ENCODE assay signal across 21 cellular contexts in the genomic region with DNA sequence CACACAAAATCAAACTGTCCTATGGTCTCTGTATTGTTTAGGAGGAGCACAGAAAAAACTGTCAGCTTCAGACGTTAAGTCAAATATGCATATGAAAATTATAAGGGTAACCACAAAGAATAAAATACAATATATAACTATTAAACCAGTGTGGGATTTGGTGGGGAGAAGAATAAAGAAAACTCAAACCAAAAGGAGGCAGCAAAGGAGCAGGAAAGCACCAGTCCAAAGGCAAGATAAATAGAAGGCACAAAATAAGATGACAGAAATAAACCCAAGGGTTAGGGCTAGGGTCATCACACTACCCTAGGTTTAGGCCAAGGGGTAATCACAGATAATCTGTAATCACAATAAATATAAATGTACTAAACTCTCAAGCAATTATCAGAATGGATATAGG. TPM values are rescaled to one million over a fixed set of nuclear protein-coding genes. Genes with fewer than 3 reads are reported as not detected.
DNase-seq lines count a peak whose midpoint lies in the region; ATAC-seq and TF ChIP-seq lines count a peak whose summit lies in the region.
"Had no signal": no experiment of that assay in that cellular context is flagged by ENCODE, and none has a peak within 500 bp of the region (broad histone marks: within the 10 kb centered on the region; RNA-seq: fewer than 3 reads in every experiment).

No MANE protein-coding gene starts in this region.

- POLR2A ChIA-PET in AG04450 (lab: Yijun Ruan, JAX) (no interaction called here), PC-3 (lab: Charles Lee; ENCODE audit: unreplicated experiment) (no interaction called here)

- no peak overlapping the region for H3K4ac ChIP-seq in H9 (ENCODE audit: low read depth, low read length)

- no peak overlapping the region for H4K91ac ChIP-seq in H9 (ENCODE audit: insufficient read length, low read depth, low read length)

- H4K20me1 ChIP-seq in H9 (ENCODE audit: control insufficient read depth, insufficient read depth, insufficient read length) = no peaks in the 10 kb centered on the region
- no peaks in the 10 kb centered on the region for H4K20me1 ChIP-seq in PC-3 (ENCODE audit: low read length)
- H4K20me1 ChIP-seq in fibroblast of lung (ENCODE audit: control insufficient read depth, extremely low read depth, insufficient read depth, low read length) = no peaks in the 10 kb centered on the region

- no peaks in the 10 kb centered on the region for H3K9me2 ChIP-seq in PC-3 (replicated peaks; ENCODE audit: low read length)

- DNase-seq in AG04450 (ENCODE audit: low read depth, low spot score) (no peak), H9 (no peak), PC-3 (no peak), fibroblast of lung (ENCODE audit: low read depth in 2 of 2) (no peak), middle frontal gyrus (ENCODE audit: extremely low spot score, low spot score) (no peak), SJCRH30 (no peak), NCI-H2081 (lab: John Stamatoyannopoulos, UW) (no peak), activated T-cell treated with anti-CD3 and anti-CD28 coated beads for 4 hours (no peak)
- DNase-seq: activated CD4-positive, CD25-positive, alpha-beta regulatory T cell treated with anti-CD3 and anti-CD28 coated beads, Interleukin-2, amount 50 U/mL, for 72 hours; adrenal gland; COR-L47; dorsolateral prefrontal cortex; heart right ventricle; NCI-H187 treated with DMSO at 0.1 percent for 48 hours; OCI-M1; SIG-M5; stimulated activated CD4-positive, alpha-beta T cell treated with anti-CD3 and anti-CD28 coated beads, Interleukin-4, amount 100 ng/mL, for 1 hour had no signal

- no peaks in the 10 kb centered on the region for H3K79me1 ChIP-seq in H9 (ENCODE audit: insufficient read depth, low read depth, low read length, poor library complexity, severe bottlenecking)

- H3K36me3 Mint-ChIP-seq in H9 (ENCODE audit: insufficient read depth in 1 of 3, low read depth in 3 of 3) = peaks cover 0 to 10% (median 6%) of the 10 kb centered on the region in 3 experiments; a peak in 6 of 7 replicates

- H4K8ac ChIP-seq in H9 (replicated peaks; ENCODE audit: insufficient read length, low read depth, low read length) = no peak overlapping the region

- CTCF ChIA-PET in AG04450 (lab: Charles Lee) (no interaction called here), PC-3 (lab: Charles Lee) (interaction anchor here (0.7 kb wide), 1 partner anchor 186 kb away, joined by 4 read pairs; no protein-coding TSS in a partner anchor)

- no peaks in the 10 kb centered on the region for H3K36me3 ChIP-seq in PC-3 (ENCODE audit: low read depth, low read length)
- no peaks in the 10 kb centered on the region for H3K36me3 ChIP-seq in fibroblast of lung (ENCODE audit: control insufficient read depth, insufficient read depth, low read length)
- H3K36me3 ChIP-seq in SJCRH30 = no peaks in the 10 kb centered on the region
- H3K36me3 ChIP-seq: adrenal gland, cardiac muscle cell, heart right ventricle had no signal

- H3K4me2 ChIP-seq in H9 (ENCODE audit: insufficient read depth, insufficient read length, low read length) = no peak overlapping the region
- H3K4me2 ChIP-seq in PC-3 (ENCODE audit: low read length) = no peak overlapping the region
- H3K4me2 ChIP-seq in fibroblast of lung (ENCODE audit: extremely low read depth, insufficient read depth, low read length) = no peak overlapping the region

- H3K9ac ChIP-seq in H9 (ENCODE audit: extremely low read depth, insufficient read length, low read length) = no peak overlapping the region
- no peak overlapping the region for H3K9ac ChIP-seq in PC-3 (ENCODE audit: low read length)
- H3K9ac ChIP-seq in fibroblast of lung (ENCODE audit: insufficient read depth, low read length) = no peak overlapping the region

- H3K4me3 ChIP-seq in AG04450 (ENCODE audit: low read depth, low read length) = no peak overlapping the region
- no peak overlapping the region for H3K4me3 ChIP-seq in PC-3 (ENCODE audit: low read length)
- no peak overlapping the region for H3K4me3 ChIP-seq in fibroblast of lung (replicated peaks in 1 of 4; ENCODE audit: control extremely low read depth in 1 of 4, insufficient read depth in 1 of 4, low read depth in 3 of 4, low read length in 4 of 4)
- no peak overlapping the region for H3K4me3 ChIP-seq in SJCRH30
- H3K4me3 ChIP-seq: adrenal gland, cardiac muscle cell, dorsolateral prefrontal cortex, heart right ventricle had no signal

- no peak overlapping the region for H2BK15ac ChIP-seq in H9 (ENCODE audit: low read depth, low read length)

- H3K27ac ChIP-seq in AG04450 (ENCODE audit: low read depth, low read length) (no peak overlapping the region), H9 (ENCODE audit: insufficient read length, low read depth, low read length) (no peak overlapping the region), PC-3 (ENCODE audit: low read length) (no peak overlapping the region), fibroblast of lung (ENCODE audit: insufficient read depth, low read length) (no peak overlapping the region), SJCRH30 (no peak overlapping the region)
- H3K27ac ChIP-seq: adrenal gland, cardiac muscle cell, dorsolateral prefrontal cortex, heart right ventricle had no signal

- H2AK5ac ChIP-seq in H9 (ENCODE audit: insufficient read length, low read length) = no peak overlapping the region

- no peak overlapping the region for H2AFZ ChIP-seq in H9 (ENCODE audit: low read length)
- no peak overlapping the region for H2AFZ ChIP-seq in PC-3 (ENCODE audit: low read length)
- H2AFZ ChIP-seq in fibroblast of lung (ENCODE audit: low read length) = no peak overlapping the region

- H3K18ac ChIP-seq in H9 (ENCODE audit: insufficient read length, low read depth, low read length) = no peak overlapping the region

- peaks cover 5% of the 10 kb centered on the region; the same call in 1 of the 2 replicates for H3K9me3 ChIP-seq in AG04450 (ENCODE audit: control insufficient read depth, insufficient read depth, low read length)
- H3K9me3 ChIP-seq in H9 (ENCODE audit: control insufficient read depth, low read depth, low read length) = no peaks in the 10 kb centered on the region
- no peaks in the 10 kb centered on the region for H3K9me3 ChIP-seq in PC-3 (ENCODE audit: low read length)
- no peaks in the 10 kb centered on the region for H3K9me3 ChIP-seq in fibroblast of lung (ENCODE audit: control insufficient read depth, insufficient read depth, low read depth, low read length)
- peaks cover 8% of the 10 kb centered on the region; the same call in 1 of the 2 replicates for H3K9me3 ChIP-seq in SJCRH30 (replicated peaks)
- H3K9me3 ChIP-seq: adrenal gland had no signal

- BruUV-seq in PC-3 (replicated peaks; lab: Mats Ljungman, UMichigan) = no TSS peak

- no peak overlapping the region for H3K4me3 Mint-ChIP-seq in H9

- intact Hi-C loops in PC-3 (cut with micrococcal nuclease) = loop anchor here (1.0 to 10.0 kb wide), 5 partner anchors 88 to 388 kb away; partner anchors contain the start of genes SFPQ and TMEM35B

- H3K56ac ChIP-seq in H9 (ENCODE audit: insufficient read length, low read depth, low read length) = no peak overlapping the region

- H3K14ac ChIP-seq in H9 (ENCODE audit: insufficient read depth, low read length) = no peak overlapping the region

- ATAC-seq in PC-3 = peak; percentile 73
- ATAC-seq: esophagus mucosa, heart right ventricle had no signal

- peaks cover 9 to 12% of the 10 kb centered on the region in 2 experiments for H3K4me1 Mint-ChIP-seq in H9

- H3K27ac Mint-ChIP-seq in H9 = no peak overlapping the region
- H3K27ac Mint-ChIP-seq: activated T-helper 2 cell treated with anti-CD3 and anti-CD28 coated beads, Interferon-gamma antibody, Interleukin-2, Interleukin-4, amounts not matched to agents 10 μg/mL and 5 μg/mL and 100 μg/mL, durations not matched to agents 14 hours and 24 hours and 36 hours had no signal

- peaks cover 2% of the 10 kb centered on the region for H3K27me3 ChIP-seq in AG04450 (ENCODE audit: control insufficient read depth, insufficient read depth, low read length)
- no peaks in the 10 kb centered on the region for H3K27me3 ChIP-seq in H9 (ENCODE audit: insufficient read depth, low read length)
- peaks cover 23% of the 10 kb centered on the region for H3K27me3 ChIP-seq in PC-3 (ENCODE audit: low read length)
- no peaks in the 10 kb centered on the region for H3K27me3 ChIP-seq in fibroblast of lung (ENCODE audit: control insufficient read depth, insufficient read depth, low read length)
- no peaks in the 10 kb centered on the region for H3K27me3 ChIP-seq in SJCRH30
- H3K27me3 ChIP-seq: adrenal gland, cardiac muscle cell had no signal

- no peak overlapping the region for H2BK5ac ChIP-seq in H9 (ENCODE audit: insufficient read length, low read length)

- H4K5ac ChIP-seq in H9 (ENCODE audit: insufficient read length, low read depth, low read length) = no peak overlapping the region

- no peaks in the 10 kb centered on the region for H3F3A ChIP-seq in PC-3 (ENCODE audit: low read length, unreplicated experiment)

- H3K79me2 ChIP-seq in H9 (ENCODE audit: insufficient read depth, low read length) (no peaks in the 10 kb centered on the region), PC-3 (ENCODE audit: low read length) (no peaks in the 10 kb centered on the region), fibroblast of lung (ENCODE audit: control insufficient read depth, insufficient read depth, low read length) (no peaks in the 10 kb centered on the region)

- no peak overlapping the region for H3T11ph ChIP-seq in H9 (ENCODE audit: low read length)

- TF ChIP-seq CTCF in AG04450 (IDR thresholded peaks at IDR 0.05; ENCODE audit: low read depth, low read length) = 0 out of 2 replicates have a peak, but pooled peaks have one; percentile 9
- peak; percentile 24; the same call in 1 of the 3 replicates for TF ChIP-seq CTCF in H9 (conservative IDR thresholded peaks at IDR 0.05)
- peak; percentile 36 for TF ChIP-seq CTCF in PC-3 (conservative IDR thresholded peaks at IDR 0.05; ENCODE audit: low read depth, low read length)
- TF ChIP-seq CTCF in fibroblast of lung (conservative IDR thresholded peaks at IDR 0.05 in 1 of 2, IDR thresholded peaks at IDR 0.05 in 1 of 2; ENCODE audit: low read depth in 1 of 2, low read length in 2 of 2) = peak; percentile 6 to 13

- no CpG with 5 or more reads among the region's 1 CpG for WGBS in H9 (ENCODE audit: extremely low coverage, insufficient read length, low lambda C conversion rate)

- peaks cover 18% of the 10 kb centered on the region for H3K27me3 Mint-ChIP-seq in H9 (ENCODE audit: low read depth)

- H2BK120ac ChIP-seq in H9 (ENCODE audit: low read depth, low read length, poor library complexity, severe bottlenecking) = no peak overlapping the region

- no peaks in the 10 kb centered on the region for H3K23me2 ChIP-seq in H9 (ENCODE audit: insufficient read length, low read depth, low read length, poor library complexity, severe bottlenecking)

- no peak overlapping the region for H3K23ac ChIP-seq in H9 (ENCODE audit: insufficient read length, low read depth, low read length)

- no peak overlapping the region for H2BK20ac ChIP-seq in H9 (ENCODE audit: low read depth, low read length, poor library complexity, severe bottlenecking)

- H3K9me3 Mint-ChIP-seq in H9 = peaks cover 13 to 14% of the 10 kb centered on the region in 2 experiments

- H3K4me1 ChIP-seq in H9 (ENCODE audit: insufficient read depth, low read length) = no peaks in the 10 kb centered on the region
- no peaks in the 10 kb centered on the region for H3K4me1 ChIP-seq in PC-3 (ENCODE audit: insufficient read depth, low read length)
- H3K4me1 ChIP-seq in fibroblast of lung (ENCODE audit: control insufficient read depth, extremely low read depth, insufficient read depth, low read length) = no peaks in the 10 kb centered on the region
- no peaks in the 10 kb centered on the region for H3K4me1 ChIP-seq in SJCRH30
- H3K4me1 ChIP-seq: adrenal gland had no signal

- H2BK12ac ChIP-seq in H9 (ENCODE audit: insufficient read length, low read depth, low read length) = no peak overlapping the region

RNA-seq across cellular contexts. Expression of gene DLGAP3, which starts 32.8 kb away (rescaled TPM):
- polyA plus RNA-seq in AG04450 (2011; rRNA removed) = not detected in 2 replicates
- not detected in 2 replicates for polyA minus RNA-seq in AG04450 (2011; rRNA and poly(A)+ RNA removed)
- total RNA-seq in H9 (2021) = 5.9 and 7.3 TPM in 2 replicates
- not detected in 2 replicates for total RNA-seq in PC-3 (2014; rRNA removed)
- total RNA-seq in fibroblast of lung = not detected in 2 replicates
- polyA plus RNA-seq in fibroblast of lung = 0.02 TPM in 1 of 2 replicates, not detected in the other
- polyA plus RNA-seq in fibroblast of lung (2012) = not detected in 2 replicates
- not detected in 2 replicates for polyA minus RNA-seq in fibroblast of lung (ENCODE audit: low replicate concordance)
- 0.81 and 0.89 TPM in 2 replicates for total RNA-seq in SJCRH30 (2014; rRNA removed; shearing (Covaris generic))
- total RNA-seq: skeletal muscle tissue had no signal

RNA-seq across cellular contexts. Expression of gene SMIM12, which starts 37.1 kb away (rescaled TPM):
- polyA plus RNA-seq in AG04450 (2011; rRNA removed) = 41.7 and 46.1 TPM in 2 replicates
- polyA minus RNA-seq in AG04450 (2011; rRNA and poly(A)+ RNA removed) = 26.0 and 33.7 TPM in 2 replicates
- 40.9 TPM in 2 replicates for total RNA-seq in H9 (2021)
- 47.2 and 53.0 TPM in 2 replicates for total RNA-seq in PC-3 (2014; rRNA removed)
- total RNA-seq in fibroblast of lung = 14.4 and 18.2 TPM in 2 replicates
- 59.7 and 66.0 TPM in 2 replicates for polyA plus RNA-seq in fibroblast of lung
- polyA plus RNA-seq in fibroblast of lung (2012) = 46.1 and 54.2 TPM in 2 replicates
- polyA minus RNA-seq in fibroblast of lung (ENCODE audit: low replicate concordance) = 30.2 and 42.5 TPM in 2 replicates
- total RNA-seq in SJCRH30 (2014; rRNA removed; shearing (Covaris generic)) = 33.4 and 34.4 TPM in 2 replicates
